In genomic region chr6:46749731-46750130, GRCh38 we compare ENCODE assay signal across 23 cellular contexts.
"Had no signal": no experiment of that assay in that cellular context is flagged by ENCODE, and none has a peak within 500 bp of the region (broad histone marks: within the 10 kb centered on the region; RNA-seq: fewer than 3 reads in every experiment).

No MANE protein-coding gene starts in this region.

- ATAC-seq: activated T-cell treated with anti-CD3 and anti-CD28 coated beads, Interleukin-2, amount 50 U/mL, for 72 hours; foreskin keratinocyte; naive thymus-derived CD8-positive, alpha-beta T cell; stimulated activated effector memory CD8-positive, alpha-beta T cell treated with anti-CD3 and anti-CD28 coated beads, Interleukin-12 subunit alpha, Interleukin-12 subunit beta, amount 100 ng/mL, for 72 hours had no signal

- H3K4me3 ChIP-seq: dorsolateral prefrontal cortex, hepatocyte, ovary, sigmoid colon, testis, upper lobe of left lung had no signal

- H3K4me1 ChIP-seq: foreskin keratinocyte, sigmoid colon, testis, upper lobe of left lung had no signal

- H3K27ac ChIP-seq: brain microvascular endothelial cell, dorsolateral prefrontal cortex, epithelial cell of prostate, foreskin keratinocyte, hepatocyte, ovary, sigmoid colon, testis, upper lobe of left lung had no signal

- H3K9me3 ChIP-seq: ovary, sigmoid colon, testis, upper lobe of left lung had no signal

- DNase-seq: activated CD4-positive, CD25-positive, alpha-beta regulatory T cell treated with anti-CD3 and anti-CD28 coated beads, Interleukin-2, amount 50 U/mL, for 72 hours; activated CD8-positive, alpha-beta memory T cell treated with anti-CD3 and anti-CD28 coated beads for 24 hours; activated CD8-positive, alpha-beta memory T cell treated with anti-CD3 and anti-CD28 coated beads, Interleukin-2, amount 50 U/mL, for 48 hours; activated effector memory CD4-positive, alpha-beta T cell treated with anti-CD3 and anti-CD28 coated beads, Interleukin-2, amount 50 U/mL, for 16 hours; activated naive CD4-positive, alpha-beta T cell treated with anti-CD3 and anti-CD28 coated beads, Interleukin-2, amount 50 U/mL, for 16 hours; activated T-cell treated with anti-CD3 and anti-CD28 coated beads, Interleukin-2, amount 50 U/mL, for 72 hours; aorta; brain microvascular endothelial cell; central memory CD4-positive, alpha-beta T cell; dorsolateral prefrontal cortex; foreskin keratinocyte; immature natural killer cell; kidney glomerular epithelial cell; mesenchymal stem cell; naive thymus-derived CD8-positive, alpha-beta T cell; ovary; sigmoid colon; stimulated activated CD4-positive, alpha-beta T cell treated with anti-CD3 and anti-CD28 coated beads, Interleukin-4, amount 100 ng/mL, for 24 hours; testis had no signal

- H3K27me3 ChIP-seq: brain microvascular endothelial cell, hepatocyte, ovary, sigmoid colon, testis, upper lobe of left lung had no signal

- H3K36me3 ChIP-seq: brain microvascular endothelial cell, ovary, sigmoid colon, upper lobe of left lung had no signal
